ENCODE assay signal across 18 cellular contexts in genomic region chr6:110326609-110327008, GRCh38. TPM values are rescaled to one million over a fixed set of nuclear protein-coding genes. Genes with fewer than 3 reads are reported as not detected.
"Had no signal": no experiment of that assay in that cellular context is flagged by ENCODE, and none has a peak within 500 bp of the region (broad histone marks: within the 10 kb centered on the region; RNA-seq: fewer than 3 reads in every experiment).

No MANE protein-coding gene starts in this region.

- DNase-seq: activated CD4-positive, alpha-beta T cell treated with anti-CD3 and anti-CD28 coated beads, Interleukin-2, amount 50 U/mL, for 4 hours; activated CD4-positive, CD25-positive, alpha-beta regulatory T cell treated with anti-CD3 and anti-CD28 coated beads, Interleukin-2, amount 50 U/mL, for 72 hours; activated naive CD4-positive, alpha-beta T cell; activated naive CD8-positive, alpha-beta T cell treated with anti-CD3 and anti-CD28 coated beads, Interleukin-2, amount 10 ng/mL, durations not matched to agents 7 days and 5 days; activated T-cell treated with anti-CD3 and anti-CD28 coated beads for 4 hours; anterior cingulate cortex; erythroblast; hippocampal formation; left lung; right lobe of liver; stimulated activated naive CD8-positive, alpha-beta T cell treated with anti-CD3 and anti-CD28 coated beads, Interleukin-15, Interleukin-2, amounts not matched to agents 100 U/mL and 50 U/mL, for 24 hours; T-helper 1 cell; T1000 had no signal

- H3K4me3 Mint-ChIP-seq: activated naive CD8-positive, alpha-beta T cell treated with anti-CD3 and anti-CD28 coated beads, Interleukin-2, amount 10 ng/mL, durations not matched to agents 7 days and 5 days; memory B cell had no signal

- H3K9me3 Mint-ChIP-seq: activated naive CD8-positive, alpha-beta T cell treated with anti-CD3 and anti-CD28 coated beads, Interleukin-2, amount 10 ng/mL, durations not matched to agents 7 days and 5 days; memory B cell had no signal

- H3K27ac Mint-ChIP-seq: activated naive CD8-positive, alpha-beta T cell treated with anti-CD3 and anti-CD28 coated beads, Interleukin-2, amount 10 ng/mL, durations not matched to agents 7 days and 5 days; memory B cell had no signal

- H3K36me3 ChIP-seq: left lung, prostate gland, right lobe of liver had no signal

- FAIRE-seq: keratinocyte had no signal

- H3K27me3 ChIP-seq: left lung, right lobe of liver had no signal

- H3K36me3 Mint-ChIP-seq: activated naive CD8-positive, alpha-beta T cell treated with anti-CD3 and anti-CD28 coated beads, Interleukin-2, amount 10 ng/mL, durations not matched to agents 7 days and 5 days; memory B cell had no signal

- H3K4me3 ChIP-seq: left lung, prostate gland, right lobe of liver had no signal

- H3K4me1 ChIP-seq: prostate gland had no signal

- ATAC-seq: left lung; right lobe of liver; stimulated activated naive CD8-positive, alpha-beta T cell treated with anti-CD3 and anti-CD28 coated beads, Interleukin-15, Interleukin-2, amounts not matched to agents 100 U/mL and 50 U/mL, for 24 hours had no signal

RNA-seq across cellular contexts. Expression of gene METTL24, which starts 31.5 kb away (rescaled TPM):
- total RNA-seq: dermis microvascular lymphatic vessel endothelial cell had no signal
- polyA plus RNA-seq: keratinocyte, neural cell had no signal
